Comparison of ENCODE assay signal across 24 cellular contexts in genomic region chr22:32877196-32877595, GRCh38.
DNase-seq lines count a peak whose midpoint lies in the region; ATAC-seq and TF ChIP-seq lines count a peak whose summit lies in the region.
"Had no signal": no experiment of that assay in that cellular context is flagged by ENCODE, and none has a peak within 500 bp of the region (broad histone marks: within the 10 kb centered on the region; RNA-seq: fewer than 3 reads in every experiment).

No MANE protein-coding gene starts in this region.

- no peak overlapping the region for H3K56ac ChIP-seq in IMR-90 (ENCODE audit: extremely low read depth, insufficient read depth, low read length)

- TF ChIP-seq RAD21 in IMR-90 (IDR thresholded peaks at IDR 0.05; ENCODE audit: low read length), result no peak

- no peaks in the 10 kb centered on the region for H3K79me1 ChIP-seq in IMR-90 (ENCODE audit: low read depth in 1 of 2, low read length in 2 of 2)

- no peak overlapping the region for H3K4me2 ChIP-seq in IMR-90 (ENCODE audit: low read depth, low read length)

- no peak for DNase-seq in IMR-90
- peak; percentile 36 for DNase-seq in amniotic epithelial cell (ENCODE audit: low read depth)
- DNase-seq in epithelial cell of esophagus (ENCODE audit: low read depth), result peak; percentile 41
- peak; percentile 22 for DNase-seq in fibroblast of pulmonary artery (ENCODE audit: low read depth)
- DNase-seq in heart left ventricle, result no peak
- DNase-seq in activated effector memory CD4-positive, alpha-beta T cell treated with Interleukin-2 at 50 U/mL for 16 hours, result no peak
- no peak for DNase-seq in EL
- DNase-seq: 8988T; ACHN; BE2C; CD4-positive, alpha-beta memory T cell; CD4-positive, CD25-positive, alpha-beta regulatory T cell; CD8-positive, alpha-beta memory T cell; COR-L47; DMS 273 treated with DMSO at 0.1 percent for 48 hours; DMS153; DMS53; DMS79; DND-41; GDM1 had no signal

- peaks cover 2% of the 10 kb centered on the region; the same call in 1 of the 2 replicates for H3K4me1 ChIP-seq in IMR-90 (ENCODE audit: control insufficient read depth, insufficient read depth, low read length)
- H3K4me1 ChIP-seq in heart left ventricle, result peaks cover 3 to 20% (median 13%) of the 10 kb centered on the region in 12 donors

- TF ChIP-seq CTCF in IMR-90 (conservative IDR thresholded peaks at IDR 0.05; ENCODE audit: low read depth, low read length) (no peak), epithelial cell of esophagus (IDR thresholded peaks at IDR 0.05; ENCODE audit: insufficient read depth, low read depth, low read length, missing control alignments) (no peak), fibroblast of pulmonary artery (IDR thresholded peaks at IDR 0.05; ENCODE audit: low read length, missing control alignments) (no peak), heart left ventricle (IDR thresholded peaks at IDR 0.05) (no peak)

- CTCF ChIA-PET in IMR-90 (lab: Yijun Ruan, JAX), result no interaction called here

- intact Hi-C loops in IMR-90 (cut with micrococcal nuclease) (no loop called here), heart left ventricle (cut with DNase I) (no loop called here)

- H3K4me3 ChIP-seq in IMR-90 (ENCODE audit: insufficient read depth, low read depth, low read length) (no peak overlapping the region), epithelial cell of esophagus (ENCODE audit: low read length) (no peak overlapping the region), fibroblast of pulmonary artery (replicated peaks; ENCODE audit: low read depth, low read length) (no peak overlapping the region), heart left ventricle (no peak overlapping the region)
- H3K4me3 ChIP-seq: BLaER1 treated with 17β-estradiol and CSF1 and Interleukin-3, amounts not matched to agents 10 nM and 100 nM; GM12878 had no signal

- no peak overlapping the region for H4K5ac ChIP-seq in IMR-90 (ENCODE audit: low read depth, low read length)

- H2BK20ac ChIP-seq in IMR-90 (ENCODE audit: low read depth, low read length), result no peak overlapping the region

- H3K4ac ChIP-seq in IMR-90 (ENCODE audit: low read depth, low read length), result no peak overlapping the region

- H3K27me3 ChIP-seq in IMR-90 (ENCODE audit: control insufficient read depth, insufficient read depth, low read length) (peaks cover 44% of the 10 kb centered on the region), heart left ventricle (no peaks in the 10 kb centered on the region)
- H3K27me3 ChIP-seq: BE2C; BLaER1 treated with 17β-estradiol and CSF1 and Interleukin-3, amounts not matched to agents 10 nM and 100 nM had no signal

- no peak overlapping the region for H3K14ac ChIP-seq in IMR-90 (replicated peaks; ENCODE audit: low read depth, low read length)

- no peak overlapping the region for H2BK5ac ChIP-seq in IMR-90 (ENCODE audit: low read depth, low read length, poor library complexity, severe bottlenecking)

- WGBS in IMR-90 (ENCODE audit: extremely low coverage in 2 of 2, insufficient read length in 1 of 2), 2 experiments, result no CpG with 5 or more reads among the region's 3 CpGs
- WGBS in heart left ventricle, 4 donors, result 82 to 97% (median 93%) methylated on average over 3 of the region's 3 CpGs

- H4K91ac ChIP-seq in IMR-90 (ENCODE audit: insufficient read depth, low read depth, low read length), result no peak overlapping the region

- no peaks in the 10 kb centered on the region for H3K36me3 ChIP-seq in IMR-90 (ENCODE audit: control insufficient read depth, insufficient read depth, low read length)
- no peaks in the 10 kb centered on the region for H3K36me3 ChIP-seq in heart left ventricle
- H3K36me3 ChIP-seq: BE2C; BLaER1 treated with 17β-estradiol and CSF1 and Interleukin-3, amounts not matched to agents 10 nM and 100 nM had no signal

- H2AK5ac ChIP-seq in IMR-90 (ENCODE audit: low read depth, low read length), result no peak overlapping the region

- H2AFZ ChIP-seq in IMR-90 (replicated peaks; ENCODE audit: low read length, poor library complexity), result no peak overlapping the region

- no peak overlapping the region for H3K18ac ChIP-seq in IMR-90 (ENCODE audit: low read depth, low read length)

- H3K9me3 ChIP-seq in IMR-90 (ENCODE audit: control insufficient read depth, insufficient read depth, low read length) (no peaks in the 10 kb centered on the region), heart left ventricle (no peaks in the 10 kb centered on the region)
- H3K9me3 ChIP-seq: BE2C; BLaER1 treated with 17β-estradiol and CSF1 and Interleukin-3, amounts not matched to agents 10 nM and 100 nM had no signal

- no peaks in the 10 kb centered on the region for H3K9me1 ChIP-seq in IMR-90 (ENCODE audit: insufficient read depth, low read length)

- dilution Hi-C loops in IMR-90 (cut with HindIII; ENCODE audit: low sequenced_read_pairs, unreplicated experiment), result no loop called here

- no peak overlapping the region for H2BK120ac ChIP-seq in IMR-90 (ENCODE audit: low read depth, low read length)

- BruUV-seq in IMR-90 (replicated peaks; lab: Mats Ljungman, UMichigan), result no TSS peak

- H2BK15ac ChIP-seq in IMR-90 (ENCODE audit: low read depth, low read length), result no peak overlapping the region

- no peak overlapping the region for H3K23ac ChIP-seq in IMR-90 (ENCODE audit: low read depth, low read length)

- ATAC-seq in IMR-90 (ENCODE audit: low read depth) (no peak), GM21619 (IDR thresholded peaks at IDR 0.05; ENCODE audit: unreplicated experiment) (no peak), heart left ventricle (no peak)
- ATAC-seq: GM12878 had no signal

- no peak overlapping the region for H4K8ac ChIP-seq in IMR-90 (ENCODE audit: low read depth in 2 of 2, low read length in 2 of 2)

- TF ChIP-seq POLR2A in IMR-90 (IDR thresholded peaks at IDR 0.05; ENCODE audit: low read depth, low read length) (no peak), heart left ventricle (IDR thresholded peaks at IDR 0.05) (no peak)

- H3K9ac ChIP-seq in IMR-90 (ENCODE audit: low read depth, low read length), result no peak overlapping the region
- H3K9ac ChIP-seq: BLaER1 treated with 17β-estradiol and CSF1 and Interleukin-3, amounts not matched to agents 10 nM and 100 nM had no signal

- in situ Hi-C loops in IMR-90 (cut with MboI; ENCODE audit: low sequenced_read_pairs), result no loop called here

- peak overlapping the region; percentile 42 for H2AK9ac ChIP-seq in IMR-90 (replicated peaks; ENCODE audit: low read depth, low read length, poor library complexity)

- POLR2A ChIA-PET in IMR-90 (lab: Charles Lee; ENCODE audit: unreplicated experiment), result no interaction called here

- no peak overlapping the region for H3K27ac ChIP-seq in IMR-90 (ENCODE audit: insufficient read depth, low read length)
- no peak overlapping the region for H3K27ac ChIP-seq in heart left ventricle
- H3K27ac ChIP-seq: BLaER1 treated with 17β-estradiol and CSF1 and Interleukin-3, amounts not matched to agents 10 nM and 100 nM; C4-2B had no signal

- H4K20me1 ChIP-seq in IMR-90 (ENCODE audit: insufficient read depth, low read length), result no peaks in the 10 kb centered on the region
- H4K20me1 ChIP-seq: BLaER1 treated with 17β-estradiol and CSF1 and Interleukin-3, amounts not matched to agents 10 nM and 100 nM had no signal

TF ChIP-seq in IMR-90, 13 proteins besides CTCF, POLR2A, EP300 and RAD21:
- TF ChIP-seq USF2 (IDR thresholded peaks at IDR 0.05; ENCODE audit: low read depth, low read length) (no peak), ELK1 (IDR thresholded peaks at IDR 0.05; ENCODE audit: borderline replicate concordance, low read depth, low read length) (no peak), SMC3 (IDR thresholded peaks at IDR 0.05; ENCODE audit: low read depth, low read length) (no peak), BHLHE40 (IDR thresholded peaks at IDR 0.05; ENCODE audit: low read depth, low read length) (no peak), MXI1 (IDR thresholded peaks at IDR 0.05; ENCODE audit: borderline replicate concordance, low read depth, low read length) (no peak), CHD1 (IDR thresholded peaks at IDR 0.05; ENCODE audit: low read depth, low read length) (no peak), RFX5 (IDR thresholded peaks at IDR 0.05; ENCODE audit: low read depth, low read length) (no peak), FOS (IDR thresholded peaks at IDR 0.05; ENCODE audit: low read depth, low read length) (no peak), RCOR1 (IDR thresholded peaks at IDR 0.05; ENCODE audit: insufficient replicate concordance, low read length) (no peak), MAFK (IDR thresholded peaks at IDR 0.05; ENCODE audit: low read depth, low read length) (no peak), NFE2L2 (IDR thresholded peaks at IDR 0.05; ENCODE audit: low read depth, low read length) (no peak), CEBPB (IDR thresholded peaks at IDR 0.05; ENCODE audit: low read depth, low read length) (no peak), MAZ (IDR thresholded peaks at IDR 0.05; ENCODE audit: borderline replicate concordance, low read depth, low read length) (no peak)

Comparison
In these comparisons a context has a peak if more than half of its experiments do, and no peak if none do; other contexts are left out.
1. DNase-seq: peak in amniotic epithelial cell (single experiment), epithelial cell of esophagus (single experiment) and fibroblast of pulmonary artery (single experiment); none in IMR-90 (single experiment), heart left ventricle (0 of 5), activated effector memory CD4-positive, alpha-beta T cell treated with Interleukin-2 at 50 U/mL for 16 hours (single experiment) and EL (single experiment).